ENCODE assay signal across 16 cellular contexts in the genomic region with DNA sequence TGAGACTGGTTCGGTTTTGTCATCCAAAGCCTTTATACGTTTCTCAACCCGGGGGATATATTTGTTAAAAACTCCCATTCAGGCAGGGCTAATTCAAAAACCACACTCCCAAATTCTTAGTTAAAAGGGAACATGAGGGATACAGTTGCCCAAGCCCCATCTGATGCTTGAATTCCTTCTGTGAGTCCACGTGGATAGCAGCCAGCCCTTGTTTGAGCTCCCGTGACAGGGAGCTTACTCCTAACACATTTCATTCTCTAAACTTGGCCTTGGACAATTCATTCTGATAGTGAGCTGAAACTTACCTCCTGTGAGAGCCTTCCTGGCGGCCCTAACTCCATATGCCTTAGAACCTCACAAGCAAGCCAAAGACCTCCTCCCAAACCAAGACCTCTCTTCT.
"Had no signal": no experiment of that assay in that cellular context is flagged by ENCODE, and none has a peak within 500 bp of the region (broad histone marks: within the 10 kb centered on the region; RNA-seq: fewer than 3 reads in every experiment).

No MANE protein-coding gene starts in this region.

- H3K27me3 Mint-ChIP-seq: activated CD4-positive, alpha-beta T cell treated with anti-CD3 and anti-CD28 coated beads for 36 hours; naive B cell had no signal

- H3K4me3 Mint-ChIP-seq: activated CD4-positive, alpha-beta T cell treated with anti-CD3 and anti-CD28 coated beads for 36 hours; naive B cell; WTC11 had no signal

- H3K4me1 ChIP-seq: parathyroid adenoma had no signal

- DNase-seq: activated CD4-positive, alpha-beta T cell treated with anti-CD3 and anti-CD28 coated beads for 36 hours; activated CD4-positive, alpha-beta T cell treated with anti-CD3 and anti-CD28 coated beads, Interleukin-2, amount 50 U/mL, for 48 hours; activated gamma-delta T cell treated with Interleukin-2 at 50 U/mL for 16 hours; caudate nucleus; foreskin fibroblast; hypothalamus; islet precursor cell; naive B cell; stimulated activated CD4-positive, alpha-beta T cell treated with anti-CD3 and anti-CD28 coated beads, Interleukin-2, amount 100 ng/mL, for 24 hours; stimulated activated naive CD4-positive, alpha-beta T cell treated with Interleukin-2 at 50 U/mL for 16 hours; tibial artery had no signal

- H3K36me3 ChIP-seq: neutrophil, tibial artery, vagina had no signal

- H3K4me3 ChIP-seq: tibial artery, vagina had no signal

- H2AFZ ChIP-seq: parathyroid adenoma had no signal

- H3K36me3 Mint-ChIP-seq: activated naive CD4-positive, alpha-beta T cell treated with anti-CD3 and anti-CD28 coated beads, Interleukin-2, amount 50 U/mL, for 72 hours; naive B cell; WTC11 had no signal

- H3K27me3 ChIP-seq: neutrophil, tibial artery, vagina had no signal

- ATAC-seq: activated CD4-positive, alpha-beta T cell treated with anti-CD3 and anti-CD28 coated beads for 36 hours; activated naive CD4-positive, alpha-beta T cell treated with anti-CD3 and anti-CD28 coated beads, Interleukin-2, amount 50 U/mL, for 72 hours; WTC11 had no signal

- H3K27ac Mint-ChIP-seq: activated CD4-positive, alpha-beta T cell treated with anti-CD3 and anti-CD28 coated beads for 36 hours; activated naive CD4-positive, alpha-beta T cell treated with anti-CD3 and anti-CD28 coated beads, Interleukin-2, amount 50 U/mL, for 72 hours; naive B cell; WTC11 had no signal

- H3K4me1 Mint-ChIP-seq: activated CD4-positive, alpha-beta T cell treated with anti-CD3 and anti-CD28 coated beads for 36 hours; naive B cell had no signal

- H3K9ac ChIP-seq: parathyroid adenoma had no signal

- H3K27ac ChIP-seq: neutrophil, parathyroid adenoma, tibial artery, vagina had no signal

- H3K9me3 ChIP-seq: neutrophil, tibial artery, vagina had no signal

- H3K9me3 Mint-ChIP-seq: activated naive CD4-positive, alpha-beta T cell treated with anti-CD3 and anti-CD28 coated beads, Interleukin-2, amount 50 U/mL, for 72 hours; naive B cell; WTC11 had no signal
